In genomic region chr10:88111294-88111693, GRCh38 we compare ENCODE assay signal across 22 cellular contexts.
"Had no signal": no experiment of that assay in that cellular context is flagged by ENCODE, and none has a peak within 500 bp of the region (broad histone marks: within the 10 kb centered on the region; RNA-seq: fewer than 3 reads in every experiment).

No MANE protein-coding gene starts in this region.

- DNase-seq: activated CD4-positive, alpha-beta T cell treated with anti-CD3 and anti-CD28 coated beads, Interleukin-2, amount 10 ng/mL, durations not matched to agents 7 days and 5 days; activated CD8-positive, alpha-beta memory T cell treated with anti-CD3 and anti-CD28 coated beads, Interleukin-2, amount 50 U/mL, for 4 hours; activated effector memory CD4-positive, alpha-beta T cell treated with anti-CD3 and anti-CD28 coated beads, Interleukin-2, amount 50 U/mL, for 16 hours; activated T-cell treated with anti-CD3 and anti-CD28 coated beads, Interleukin-2, amount 50 U/mL, for 72 hours; amniotic stem cell; effector CD4-positive, alpha-beta T cell; head of caudate nucleus; kidney; left lung; nucleus accumbens; stimulated activated CD4-positive, alpha-beta T cell treated with anti-CD3 and anti-CD28 coated beads, Interleukin-4, amount 100 ng/mL, for 4 hours; stimulated activated naive CD4-positive, alpha-beta T cell; substantia nigra; T1000 had no signal

- H3K36me3 ChIP-seq: left lung, tibial nerve, vagina had no signal

- H3K4me1 Mint-ChIP-seq: nephron had no signal

- H3K27ac ChIP-seq: left lung, tibial nerve, vagina had no signal

- H3K9me3 Mint-ChIP-seq: activated naive CD4-positive, alpha-beta T cell treated with anti-CD3 and anti-CD28 coated beads, Interleukin-2, amount 50 U/mL, for 24 hours; activated T-cell treated with anti-CD3 and anti-CD28 coated beads, Interleukin-2, amount 50 U/mL, for 72 hours; mesothelial cell of epicardium; nephron had no signal

- H3K9me3 ChIP-seq: left lung, tibial nerve, vagina had no signal

- H3K4me2 ChIP-seq: smooth muscle cell had no signal

- H3K27ac Mint-ChIP-seq: activated CD4-positive, alpha-beta T cell treated with anti-CD3 and anti-CD28 coated beads, Interleukin-2, amount 10 ng/mL, durations not matched to agents 7 days and 5 days; activated T-cell treated with anti-CD3 and anti-CD28 coated beads, Interleukin-2, amount 50 U/mL, for 72 hours; mesothelial cell of epicardium; nephron had no signal

- H3K4me3 ChIP-seq: left lung, smooth muscle cell, tibial nerve, vagina had no signal

- H3K36me3 Mint-ChIP-seq: mesothelial cell of epicardium had no signal

- ATAC-seq: activated CD4-positive, CD25-positive, alpha-beta regulatory T cell treated with anti-CD3 and anti-CD28 coated beads, Interleukin-2, amount 50 U/mL, for 24 hours; sciatic nerve had no signal

- H3K27me3 Mint-ChIP-seq: activated naive CD4-positive, alpha-beta T cell treated with anti-CD3 and anti-CD28 coated beads, Interleukin-2, amount 50 U/mL, for 24 hours had no signal

- H3K4me3 Mint-ChIP-seq: activated CD4-positive, alpha-beta T cell treated with anti-CD3 and anti-CD28 coated beads, Interleukin-2, amount 10 ng/mL, durations not matched to agents 7 days and 5 days; activated naive CD4-positive, alpha-beta T cell treated with anti-CD3 and anti-CD28 coated beads, Interleukin-2, amount 50 U/mL, for 24 hours; activated T-cell treated with anti-CD3 and anti-CD28 coated beads, Interleukin-2, amount 50 U/mL, for 72 hours; mesothelial cell of epicardium; nephron had no signal

- H3K27me3 ChIP-seq: left lung, tibial nerve, vagina had no signal
